In the genomic region with DNA sequence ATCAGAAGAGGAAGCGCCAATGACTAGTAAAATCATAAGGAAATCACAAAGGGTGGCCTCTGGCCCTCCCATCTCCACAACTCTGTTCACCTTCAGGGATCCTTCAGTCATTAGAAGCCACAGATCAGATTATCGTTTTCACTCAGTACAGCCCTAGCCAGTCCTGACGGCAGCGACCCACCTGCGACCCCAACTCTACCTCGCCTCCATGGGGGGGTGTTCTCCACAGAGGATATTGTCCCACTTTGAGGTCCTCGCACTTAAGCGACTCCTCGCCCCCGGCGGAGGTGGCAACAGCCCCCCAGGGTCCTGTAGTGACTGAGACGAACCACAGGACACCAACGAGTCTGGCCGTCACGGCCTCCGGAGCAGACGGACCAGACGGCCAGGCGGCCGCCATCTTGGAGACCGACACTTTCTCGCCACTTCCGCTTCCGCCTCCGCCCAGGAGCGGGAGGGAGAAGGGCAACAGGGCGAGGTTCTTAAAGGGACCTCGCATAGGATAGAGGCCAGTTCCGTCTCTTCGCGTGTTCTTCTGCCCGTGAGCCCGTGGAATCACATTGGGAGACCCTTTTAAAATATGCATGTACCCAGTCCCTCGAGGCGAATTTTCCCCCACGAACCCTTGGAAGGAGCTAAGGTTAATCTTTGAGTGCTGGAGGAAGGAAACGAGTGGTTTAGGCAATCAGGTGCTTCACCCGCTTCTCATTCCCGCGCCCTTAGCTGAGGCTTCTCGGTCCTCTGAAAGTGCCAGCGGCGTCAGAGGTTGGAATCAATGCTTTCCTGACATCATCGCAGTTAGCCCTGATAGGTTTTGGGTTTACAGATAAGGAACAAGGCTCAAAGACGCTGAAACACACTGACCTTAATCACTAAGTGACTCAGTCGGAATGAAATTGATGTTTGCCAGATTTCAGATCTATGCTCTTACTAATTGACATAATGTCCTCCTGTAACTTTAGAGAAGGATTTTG, we compare ENCODE assay signal across 8 cellular contexts. TPM values are rescaled to one million over a fixed set of nuclear protein-coding genes. Genes with fewer than 3 reads are reported as not detected.
DNase-seq lines count a peak whose midpoint lies in the region; ATAC-seq and TF ChIP-seq lines count a peak whose summit lies in the region.

A gene (minus strand): TSS at position 421 of the 974 bp plus-strand sequence. CDS start 21 bp downstream, at position 400.

- peaks cover 9% of the 10 kb centered on the region for H3K36me3 Mint-ChIP-seq in activated CD4-positive, alpha-beta T cell treated with anti-CD3 and anti-CD28 coated beads for 36 hours (ENCODE audit: low read depth)

- H3K4me3 Mint-ChIP-seq in activated CD4-positive, alpha-beta T cell treated with anti-CD3 and anti-CD28 coated beads for 36 hours: peak within 1 kb of the TSS; percentile 97

- TF ChIP-seq CTCF in choroid plexus epithelial cell (conservative IDR thresholded peaks at IDR 0.05; ENCODE audit: low read depth, low read length): no peak

- H3K9me3 Mint-ChIP-seq in activated CD4-positive, alpha-beta T cell treated with anti-CD3 and anti-CD28 coated beads for 36 hours (ENCODE audit: low read depth): no peaks in the 10 kb centered on the region

- POLR2A ChIA-PET in activated CD4-positive, alpha-beta T cell treated with anti-CD3 and anti-CD28 coated beads for 36 hours (lab: Charles Lee): interaction anchor here (0.8 to 0.9 kb wide), 2 partner anchors 10 to 18 kb away, joined by 4 read pairs; no protein-coding TSS in a partner anchor

- intact Hi-C loops in activated CD4-positive, alpha-beta T cell treated with anti-CD3 and anti-CD28 coated beads for 36 hours (cut with DNase I, micrococcal nuclease): loop anchor here (1.0 to 10.0 kb wide), 9 partner anchors 17 to 960 kb away; a partner anchor contains a TSS

- peak; percentile 100 for ATAC-seq in HG03432 (IDR thresholded peaks at IDR 0.05; ENCODE audit: unreplicated experiment)
- ATAC-seq in activated CD4-positive, alpha-beta T cell treated with anti-CD3 and anti-CD28 coated beads for 36 hours: peak; percentile 93

- H3K4me1 Mint-ChIP-seq in activated CD4-positive, alpha-beta T cell treated with anti-CD3 and anti-CD28 coated beads for 36 hours: peaks cover 17% of the 10 kb centered on the region

- peak; percentile 99 for TF ChIP-seq POLR2A in GM19099 (IDR thresholded peaks at IDR 0.05; ENCODE audit: extremely low read depth, insufficient read length, low read depth)

- CTCF ChIA-PET in activated CD4-positive, alpha-beta T cell treated with anti-CD3 and anti-CD28 coated beads for 36 hours (lab: Charles Lee): interaction anchor here (1.1 to 1.4 kb wide), 2 partner anchors 19 to 393 kb away, joined by 3 read pairs; no protein-coding TSS in a partner anchor

- H3K27ac Mint-ChIP-seq in activated CD4-positive, alpha-beta T cell treated with anti-CD3 and anti-CD28 coated beads for 36 hours: peak within 1 kb of the TSS; percentile 98

- DNase-seq in AG20443 (ENCODE audit: low spot score) (peak; percentile 96), NCI-H510A (lab: John Stamatoyannopoulos, UW) (peak; percentile 90), choroid plexus epithelial cell (ENCODE audit: low read depth) (peak; percentile 90), kidney tubule cell (ENCODE audit: low spot score) (peak; percentile 93)
- peak; percentile 92 for DNase-seq in activated CD4-positive, alpha-beta T cell treated with anti-CD3 and anti-CD28 coated beads for 36 hours
- peak; percentile 58 to 82 (median 74) for DNase-seq in stimulated activated CD4-positive, alpha-beta T cell treated with anti-CD3 and anti-CD28 coated beads, Interleukin-1b, Interleukin-23, amount 100 ng/mL, for 24 hours (ENCODE audit: low read depth in 4 of 4, low spot score in 1 of 4)

- H3K27me3 Mint-ChIP-seq in activated CD4-positive, alpha-beta T cell treated with anti-CD3 and anti-CD28 coated beads for 36 hours: no peaks in the 10 kb centered on the region

- peak within 1 kb of the TSS; percentile 100 for H3K4me3 ChIP-seq in choroid plexus epithelial cell (ENCODE audit: low read depth, low read length)

RNA-seq across cellular contexts. Expression of the gene that starts here (rescaled TPM):
- 10 to 100 TPM; 20.8 to 26.4 TPM for total RNA-seq in activated CD4-positive, alpha-beta T cell treated with anti-CD3 and anti-CD28 coated beads for 36 hours

Comparison
In these comparisons a context has a peak if more than half of its experiments do, and no peak if none do; other contexts are left out.
1. Peak in every context shown above with its lines: DNase-seq, ATAC-seq and H3K4me3 ChIP-seq.